ENCODE assay signal across 1 cellular context in genomic region chr6:10314163-10314955, GRCh38.
TF ChIP-seq lines count a peak whose summit lies in the region.

No MANE protein-coding gene starts in this region.

TF ChIP-seq in K562, 482 proteins besides CTCF, POLR2A, EP300 and RAD21 (continued from another document and continues in another):
- TF ChIP-seq ZNF277 (CRISPR knock-in tag; IDR thresholded peaks at IDR 0.05; ENCODE audit: borderline replicate concordance) = no peak
- TF ChIP-seq ZNF695 (CRISPR knock-in tag; IDR thresholded peaks at IDR 0.05) = no peak
- peak; percentile 87 for TF ChIP-seq HDAC2 (IDR thresholded peaks at IDR 0.05)
- TF ChIP-seq HSF4 (CRISPR knock-in tag; IDR thresholded peaks at IDR 0.05; ENCODE audit: borderline replicate concordance) = no peak
- no peak for TF ChIP-seq TAF1 (IDR thresholded peaks at IDR 0.05; ENCODE audit: control insufficient read depth, extremely low read depth, insufficient read depth, low read length, severe bottlenecking)
- no peak for TF ChIP-seq ZNF764 (CRISPR knock-in tag; IDR thresholded peaks at IDR 0.05; ENCODE audit: low read depth)
- TF ChIP-seq, protein P1, sequence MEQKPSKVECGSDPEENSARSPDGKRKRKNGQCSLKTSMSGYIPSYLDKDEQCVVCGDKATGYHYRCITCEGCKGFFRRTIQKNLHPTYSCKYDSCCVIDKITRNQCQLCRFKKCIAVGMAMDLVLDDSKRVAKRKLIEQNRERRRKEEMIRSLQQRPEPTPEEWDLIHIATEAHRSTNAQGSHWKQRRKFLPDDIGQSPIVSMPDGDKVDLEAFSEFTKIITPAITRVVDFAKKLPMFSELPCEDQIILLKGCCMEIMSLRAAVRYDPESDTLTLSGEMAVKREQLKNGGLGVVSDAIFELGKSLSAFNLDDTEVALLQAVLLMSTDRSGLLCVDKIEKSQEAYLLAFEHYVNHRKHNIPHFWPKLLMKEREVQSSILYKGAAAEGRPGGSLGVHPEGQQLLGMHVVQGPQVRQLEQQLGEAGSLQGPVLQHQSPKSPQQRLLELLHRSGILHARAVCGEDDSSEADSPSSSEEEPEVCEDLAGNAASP (IDR thresholded peaks at IDR 0.05) = peak; percentile 90
- TF ChIP-seq TEAD1 (CRISPR knock-in tag; IDR thresholded peaks at IDR 0.05) = peak in 1 of 2 experiments; percentile 60; a peak in 1 of 4 replicates
- no peak for TF ChIP-seq ZBED1 (IDR thresholded peaks at IDR 0.05)
- no peak for TF ChIP-seq SRSF9 (IDR thresholded peaks at IDR 0.05; ENCODE audit: borderline replicate concordance, low read depth, low read length)
- no peak for TF ChIP-seq ZNF507 (tag; conservative IDR thresholded peaks at IDR 0.05)
- TF ChIP-seq ZNF830 (CRISPR knock-in tag; IDR thresholded peaks at IDR 0.05) = no peak
- TF ChIP-seq PRPF4 (IDR thresholded peaks at IDR 0.05; ENCODE audit: insufficient read depth, low read depth, low read length, poor library complexity, severe bottlenecking) = no peak
- TF ChIP-seq, protein P2, sequence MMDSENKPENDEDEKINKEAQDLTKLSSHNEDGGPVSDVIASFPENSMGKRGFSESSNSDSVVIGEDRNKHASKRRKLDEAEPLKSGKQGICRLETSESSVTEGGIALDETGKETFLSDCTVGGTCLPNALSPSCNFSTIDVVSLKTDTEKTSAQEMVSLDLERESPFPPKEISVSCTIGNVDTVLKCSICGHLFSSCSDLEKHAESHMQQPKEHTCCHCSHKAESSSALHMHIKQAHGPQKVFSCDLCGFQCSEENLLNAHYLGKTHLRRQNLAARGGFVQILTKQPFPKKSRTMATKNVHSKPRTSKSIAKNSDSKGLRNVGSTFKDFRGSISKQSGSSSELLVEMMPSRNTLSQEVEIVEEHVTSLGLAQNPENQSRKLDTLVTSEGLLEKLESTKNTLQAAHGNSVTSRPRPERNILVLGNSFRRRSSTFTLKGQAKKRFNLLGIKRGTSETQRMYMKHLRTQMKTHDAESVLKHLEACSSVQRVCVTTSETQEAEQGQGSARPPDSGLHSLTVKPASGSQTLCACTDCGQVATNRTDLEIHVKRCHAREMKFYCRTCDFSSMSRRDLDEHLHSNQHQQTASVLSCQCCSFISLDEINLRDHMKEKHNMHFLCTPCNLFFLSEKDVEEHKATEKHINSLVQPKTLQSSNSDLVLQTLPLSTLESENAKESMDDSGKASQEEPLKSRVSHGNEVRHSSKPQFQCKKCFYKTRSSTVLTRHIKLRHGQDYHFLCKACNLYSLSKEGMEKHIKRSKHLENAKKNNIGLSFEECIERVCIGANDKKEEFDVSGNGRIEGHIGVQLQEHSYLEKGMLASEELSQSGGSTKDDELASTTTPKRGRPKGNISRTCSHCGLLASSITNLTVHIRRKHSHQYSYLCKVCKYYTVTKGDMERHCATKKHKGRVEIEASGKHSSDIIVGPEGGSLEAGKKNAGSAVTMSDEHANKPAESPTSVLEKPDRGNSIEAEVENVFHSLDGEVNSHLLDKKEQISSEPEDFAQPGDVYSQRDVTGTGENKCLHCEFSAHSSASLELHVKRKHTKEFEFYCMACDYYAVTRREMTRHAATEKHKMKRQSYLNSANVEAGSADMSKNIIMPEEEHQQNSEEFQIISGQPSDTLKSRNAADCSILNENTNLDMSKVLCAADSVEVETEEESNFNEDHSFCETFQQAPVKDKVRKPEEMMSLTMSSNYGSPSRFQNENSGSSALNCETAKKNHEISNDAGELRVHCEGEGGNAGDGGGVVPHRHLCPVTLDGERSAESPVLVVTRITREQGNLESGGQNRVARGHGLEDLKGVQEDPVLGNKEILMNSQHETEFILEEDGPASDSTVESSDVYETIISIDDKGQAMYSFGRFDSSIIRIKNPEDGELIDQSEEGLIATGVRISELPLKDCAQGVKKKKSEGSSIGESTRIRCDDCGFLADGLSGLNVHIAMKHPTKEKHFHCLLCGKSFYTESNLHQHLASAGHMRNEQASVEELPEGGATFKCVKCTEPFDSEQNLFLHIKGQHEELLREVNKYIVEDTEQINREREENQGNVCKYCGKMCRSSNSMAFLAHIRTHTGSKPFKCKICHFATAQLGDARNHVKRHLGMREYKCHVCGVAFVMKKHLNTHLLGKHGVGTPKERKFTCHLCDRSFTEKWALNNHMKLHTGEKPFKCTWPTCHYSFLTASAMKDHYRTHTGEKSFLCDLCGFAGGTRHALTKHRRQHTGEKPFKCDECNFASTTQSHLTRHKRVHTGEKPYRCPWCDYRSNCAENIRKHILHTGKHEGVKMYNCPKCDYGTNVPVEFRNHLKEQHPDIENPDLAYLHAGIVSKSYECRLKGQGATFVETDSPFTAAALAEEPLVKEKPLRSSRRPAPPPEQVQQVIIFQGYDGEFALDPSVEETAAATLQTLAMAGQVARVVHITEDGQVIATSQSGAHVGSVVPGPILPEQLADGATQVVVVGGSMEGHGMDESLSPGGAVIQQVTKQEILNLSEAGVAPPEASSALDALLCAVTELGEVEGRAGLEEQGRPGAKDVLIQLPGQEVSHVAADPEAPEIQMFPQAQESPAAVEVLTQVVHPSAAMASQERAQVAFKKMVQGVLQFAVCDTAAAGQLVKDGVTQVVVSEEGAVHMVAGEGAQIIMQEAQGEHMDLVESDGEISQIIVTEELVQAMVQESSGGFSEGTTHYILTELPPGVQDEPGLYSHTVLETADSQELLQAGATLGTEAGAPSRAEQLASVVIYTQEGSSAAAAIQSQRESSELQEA (IDR thresholded peaks at IDR 0.05; ENCODE audit: low read depth) = no peak
- no peak for TF ChIP-seq ZNF311 (CRISPR knock-in tag; IDR thresholded peaks at IDR 0.05)
- TF ChIP-seq CBFA2T3 (IDR thresholded peaks at IDR 0.05) = peak; percentile 62
- TF ChIP-seq HNRNPL (IDR thresholded peaks at IDR 0.05; ENCODE audit: low read depth, low read length) = no peak
- TF ChIP-seq, protein P3, sequence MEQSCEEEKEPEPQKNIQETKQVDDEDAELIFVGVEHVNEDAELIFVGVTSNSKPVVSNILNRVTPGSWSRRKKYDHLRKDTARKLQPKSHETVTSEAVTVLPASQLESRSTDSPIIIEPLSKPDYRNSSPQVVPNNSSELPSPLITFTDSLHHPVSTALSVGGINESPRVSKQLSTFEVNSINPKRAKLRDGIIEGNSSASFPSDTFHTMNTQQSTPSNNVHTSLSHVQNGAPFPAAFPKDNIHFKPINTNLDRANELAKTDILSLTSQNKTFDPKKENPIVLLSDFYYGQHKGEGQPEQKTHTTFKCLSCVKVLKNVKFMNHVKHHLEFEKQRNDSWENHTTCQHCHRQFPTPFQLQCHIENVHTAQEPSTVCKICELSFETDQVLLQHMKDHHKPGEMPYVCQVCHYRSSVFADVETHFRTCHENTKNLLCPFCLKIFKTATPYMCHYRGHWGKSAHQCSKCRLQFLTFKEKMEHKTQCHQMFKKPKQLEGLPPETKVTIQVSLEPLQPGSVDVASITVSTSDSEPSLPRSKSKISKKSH (CRISPR knock-in tag; IDR thresholded peaks at IDR 0.05) = no peak
- TF ChIP-seq HINFP (tag; conservative IDR thresholded peaks at IDR 0.05; ENCODE audit: low read depth) = peak; percentile 13; the same call in 1 of the 2 replicates
- TF ChIP-seq MYNN (IDR thresholded peaks at IDR 0.05) = no peak
- no peak for TF ChIP-seq MYNN (CRISPR knock-in tag; IDR thresholded peaks at IDR 0.05)
- peak in 1 of 2 experiments; percentile 53; a peak in 1 of 4 replicates for TF ChIP-seq TBL1XR1 (IDR thresholded peaks at IDR 0.05; ENCODE audit: low read length in 2 of 2)
- TF ChIP-seq ZNF668 (CRISPR knock-in tag; IDR thresholded peaks at IDR 0.05) = no peak
- TF ChIP-seq NCOR1 (IDR thresholded peaks at IDR 0.05) = peak; percentile 39
- no peak for TF ChIP-seq HDAC6 (IDR thresholded peaks at IDR 0.05; ENCODE audit: low read depth, low read length)
- no peak for TF ChIP-seq CHD4 (IDR thresholded peaks at IDR 0.05; ENCODE audit: insufficient read depth, insufficient replicate concordance, low read depth, low read length, poor library complexity, severe bottlenecking)
- TF ChIP-seq FOXK1 (CRISPR knock-in tag; IDR thresholded peaks at IDR 0.05; ENCODE audit: borderline replicate concordance) = no peak
- no peak for TF ChIP-seq PURB (CRISPR knock-in tag; IDR thresholded peaks at IDR 0.05; ENCODE audit: low read depth)
- TF ChIP-seq ZNF316 (IDR thresholded peaks at IDR 0.05) = peak; percentile 97
- peak; percentile 51; the same call in 1 of the 2 replicates for TF ChIP-seq ZNF644 (tag; IDR thresholded peaks at IDR 0.05; ENCODE audit: low read depth)
- 0 out of 2 replicates have a peak, but pooled peaks have one; percentile 4 for TF ChIP-seq TCF3 (CRISPR knock-in tag; IDR thresholded peaks at IDR 0.05)
- TF ChIP-seq ZNF518B (CRISPR knock-in tag; IDR thresholded peaks at IDR 0.05) = no peak
- TF ChIP-seq CUX1 (CRISPR knock-in tag; IDR thresholded peaks at IDR 0.05) = no peak
- no peak for TF ChIP-seq SMARCB1 (IDR thresholded peaks at IDR 0.05; ENCODE audit: insufficient read length, low read depth)
- peak; percentile 77 for TF ChIP-seq MAFK (IDR thresholded peaks at IDR 0.05; ENCODE audit: low read length)
- no peak for TF ChIP-seq HDAC8 (tag; IDR thresholded peaks at IDR 0.05)
- peak; percentile 29 to 40; a peak in 2 of 4 replicates for TF ChIP-seq NRF1 (conservative IDR thresholded peaks at IDR 0.05 in 1 of 2, IDR thresholded peaks at IDR 0.05 in 1 of 2)
- no peak for TF ChIP-seq MBD2 (IDR thresholded peaks at IDR 0.05; ENCODE audit: borderline replicate concordance, low read depth)
- TF ChIP-seq SMARCC2 (IDR thresholded peaks at IDR 0.05; ENCODE audit: low read depth) = peak; percentile 85
- peak; percentile 90; the same call in 1 of the 2 replicates for TF ChIP-seq DPF2 (IDR thresholded peaks at IDR 0.05)
- TF ChIP-seq ZNF584 (CRISPR knock-in tag; IDR thresholded peaks at IDR 0.05; ENCODE audit: low read depth) = no peak
- TF ChIP-seq GTF2F1 (IDR thresholded peaks at IDR 0.05; ENCODE audit: low read depth, low read length) = no peak
